Comparison of ENCODE assay signal across 3 cellular contexts in the genomic region with DNA sequence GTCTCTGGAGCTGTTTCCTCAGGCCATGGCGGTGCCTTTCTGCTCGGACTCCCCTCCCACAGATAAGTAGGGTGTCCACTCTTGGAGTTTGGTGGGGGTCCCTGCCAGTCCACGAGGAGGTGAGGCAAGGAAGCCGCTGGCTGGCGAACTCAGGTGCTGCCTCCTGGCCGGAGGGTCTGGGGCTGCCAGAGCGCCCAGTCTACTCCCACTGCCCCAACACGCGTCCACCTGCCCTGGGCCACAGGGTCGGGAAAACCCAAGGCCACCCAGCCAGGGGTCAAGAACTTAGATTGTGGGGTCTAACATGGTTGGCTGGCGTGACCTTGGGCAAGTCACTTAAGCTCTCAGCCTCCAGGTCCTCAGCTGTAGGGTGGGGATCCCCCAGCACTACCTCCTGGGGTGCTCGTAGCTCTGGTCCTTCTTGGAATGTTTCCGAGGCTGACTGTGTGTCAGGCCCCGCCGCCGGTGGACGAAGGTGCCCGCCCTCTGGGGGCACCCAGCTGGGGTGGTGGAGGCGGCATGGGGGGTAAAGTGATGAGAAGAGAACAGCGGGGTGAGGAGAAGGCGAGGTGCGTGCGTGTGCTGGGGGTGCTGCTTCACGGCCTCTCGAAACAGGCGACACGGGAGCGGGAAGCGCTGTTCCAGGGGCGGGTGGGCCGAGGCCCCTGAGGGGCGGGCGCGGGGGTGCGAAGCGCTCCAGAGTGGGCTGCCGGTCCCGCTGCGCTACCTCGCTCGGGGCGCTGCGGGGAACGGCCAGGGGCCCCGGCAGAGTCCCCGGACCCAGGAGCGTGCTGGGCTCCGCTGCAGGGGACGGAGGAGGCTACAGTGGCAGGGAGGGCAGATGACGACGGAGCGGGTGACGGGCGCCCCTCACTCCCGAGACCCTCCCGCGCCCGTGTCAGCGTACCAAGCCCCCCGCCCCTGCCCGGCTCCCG.
TF ChIP-seq lines count a peak whose summit lies in the region.

No MANE protein-coding gene starts in this region.

TF ChIP-seq in SK-N-SH, 30 proteins besides CTCF, POLR2A, EP300 and RAD21:
- TF ChIP-seq RFX5 (IDR thresholded peaks at IDR 0.05; ENCODE audit: low read length) (no peak), GATA2 (CRISPR knock-in tag; IDR thresholded peaks at IDR 0.05) (no peak), SMC3 (IDR thresholded peaks at IDR 0.05; ENCODE audit: low read depth, low read length) (no peak)
- TF ChIP-seq, protein P1, sequence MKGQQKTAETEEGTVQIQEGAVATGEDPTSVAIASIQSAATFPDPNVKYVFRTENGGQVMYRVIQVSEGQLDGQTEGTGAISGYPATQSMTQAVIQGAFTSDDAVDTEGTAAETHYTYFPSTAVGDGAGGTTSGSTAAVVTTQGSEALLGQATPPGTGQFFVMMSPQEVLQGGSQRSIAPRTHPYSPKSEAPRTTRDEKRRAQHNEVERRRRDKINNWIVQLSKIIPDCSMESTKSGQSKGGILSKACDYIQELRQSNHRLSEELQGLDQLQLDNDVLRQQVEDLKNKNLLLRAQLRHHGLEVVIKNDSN (IDR thresholded peaks at IDR 0.05; ENCODE audit: borderline replicate concordance, low read depth) = no peak
TF ChIP-seq in SK-N-SH: peak in this region for 0.

TF ChIP-seq in SK-N-SH treated with all-trans-retinoic acid at 6 μM for 48 hours, 23 proteins besides CTCF, POLR2A, EP300 and RAD21:
- no peak for TF ChIP-seq ZNF565 (CRISPR knock-in tag; conservative IDR thresholded peaks at IDR 0.05; ENCODE audit: low read depth)
- TF ChIP-seq OSR1 (CRISPR knock-in tag; IDR thresholded peaks at IDR 0.05) = no peak
- no peak for TF ChIP-seq ZNF8 (CRISPR knock-in tag; IDR thresholded peaks at IDR 0.05)
- no peak for TF ChIP-seq ZNF70 (CRISPR knock-in tag; IDR thresholded peaks at IDR 0.05)
- TF ChIP-seq ISL1 (CRISPR knock-in tag; IDR thresholded peaks at IDR 0.05) = no peak
- no peak for TF ChIP-seq GLIS3 (CRISPR knock-in tag; IDR thresholded peaks at IDR 0.05)
- no peak for TF ChIP-seq BACH2 (CRISPR knock-in tag; IDR thresholded peaks at IDR 0.05; ENCODE audit: borderline replicate concordance)
- TF ChIP-seq ESRRG (CRISPR knock-in tag; IDR thresholded peaks at IDR 0.05) = no peak
- TF ChIP-seq SNAI2 (CRISPR knock-in tag; IDR thresholded peaks at IDR 0.05) = no peak
- TF ChIP-seq ZC3H10 (CRISPR knock-in tag; IDR thresholded peaks at IDR 0.05) = no peak
- TF ChIP-seq, protein P2, sequence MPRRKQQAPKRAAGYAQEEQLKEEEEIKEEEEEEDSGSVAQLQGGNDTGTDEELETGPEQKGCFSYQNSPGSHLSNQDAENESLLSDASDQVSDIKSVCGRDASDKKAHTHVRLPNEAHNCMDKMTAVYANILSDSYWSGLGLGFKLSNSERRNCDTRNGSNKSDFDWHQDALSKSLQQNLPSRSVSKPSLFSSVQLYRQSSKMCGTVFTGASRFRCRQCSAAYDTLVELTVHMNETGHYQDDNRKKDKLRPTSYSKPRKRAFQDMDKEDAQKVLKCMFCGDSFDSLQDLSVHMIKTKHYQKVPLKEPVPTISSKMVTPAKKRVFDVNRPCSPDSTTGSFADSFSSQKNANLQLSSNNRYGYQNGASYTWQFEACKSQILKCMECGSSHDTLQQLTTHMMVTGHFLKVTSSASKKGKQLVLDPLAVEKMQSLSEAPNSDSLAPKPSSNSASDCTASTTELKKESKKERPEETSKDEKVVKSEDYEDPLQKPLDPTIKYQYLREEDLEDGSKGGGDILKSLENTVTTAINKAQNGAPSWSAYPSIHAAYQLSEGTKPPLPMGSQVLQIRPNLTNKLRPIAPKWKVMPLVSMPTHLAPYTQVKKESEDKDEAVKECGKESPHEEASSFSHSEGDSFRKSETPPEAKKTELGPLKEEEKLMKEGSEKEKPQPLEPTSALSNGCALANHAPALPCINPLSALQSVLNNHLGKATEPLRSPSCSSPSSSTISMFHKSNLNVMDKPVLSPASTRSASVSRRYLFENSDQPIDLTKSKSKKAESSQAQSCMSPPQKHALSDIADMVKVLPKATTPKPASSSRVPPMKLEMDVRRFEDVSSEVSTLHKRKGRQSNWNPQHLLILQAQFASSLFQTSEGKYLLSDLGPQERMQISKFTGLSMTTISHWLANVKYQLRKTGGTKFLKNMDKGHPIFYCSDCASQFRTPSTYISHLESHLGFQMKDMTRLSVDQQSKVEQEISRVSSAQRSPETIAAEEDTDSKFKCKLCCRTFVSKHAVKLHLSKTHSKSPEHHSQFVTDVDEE (CRISPR knock-in tag; IDR thresholded peaks at IDR 0.05) = no peak
- no peak for TF ChIP-seq RARB (CRISPR knock-in tag; IDR thresholded peaks at IDR 0.05)
- no peak for TF ChIP-seq PPARA (CRISPR knock-in tag; IDR thresholded peaks at IDR 0.05; ENCODE audit: borderline replicate concordance)
- TF ChIP-seq TCF4 (CRISPR knock-in tag; IDR thresholded peaks at IDR 0.05; ENCODE audit: borderline replicate concordance) = no peak
- TF ChIP-seq, protein P3, sequence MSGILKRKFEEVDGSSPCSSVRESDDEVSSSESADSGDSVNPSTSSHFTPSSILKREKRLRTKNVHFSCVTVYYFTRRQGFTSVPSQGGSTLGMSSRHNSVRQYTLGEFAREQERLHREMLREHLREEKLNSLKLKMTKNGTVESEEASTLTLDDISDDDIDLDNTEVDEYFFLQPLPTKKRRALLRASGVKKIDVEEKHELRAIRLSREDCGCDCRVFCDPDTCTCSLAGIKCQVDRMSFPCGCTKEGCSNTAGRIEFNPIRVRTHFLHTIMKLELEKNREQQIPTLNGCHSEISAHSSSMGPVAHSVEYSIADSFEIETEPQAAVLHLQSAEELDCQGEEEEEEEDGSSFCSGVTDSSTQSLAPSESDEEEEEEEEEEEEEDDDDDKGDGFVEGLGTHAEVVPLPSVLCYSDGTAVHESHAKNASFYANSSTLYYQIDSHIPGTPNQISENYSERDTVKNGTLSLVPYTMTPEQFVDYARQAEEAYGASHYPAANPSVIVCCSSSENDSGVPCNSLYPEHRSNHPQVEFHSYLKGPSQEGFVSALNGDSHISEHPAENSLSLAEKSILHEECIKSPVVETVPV (CRISPR knock-in tag; IDR thresholded peaks at IDR 0.05) = no peak
- TF ChIP-seq TOX (CRISPR knock-in tag; IDR thresholded peaks at IDR 0.05; ENCODE audit: borderline replicate concordance) = no peak
- no peak for TF ChIP-seq CSDC2 (CRISPR knock-in tag; IDR thresholded peaks at IDR 0.05)
TF ChIP-seq in SK-N-SH treated with all-trans-retinoic acid at 6 μM for 48 hours: peak in this region for 0.

TF ChIP-seq in H1, 55 proteins besides CTCF, POLR2A, EP300 and RAD21:
- TF ChIP-seq MAFK (IDR thresholded peaks at IDR 0.05; ENCODE audit: low read depth, low read length) = no peak
- TF ChIP-seq, protein P4, sequence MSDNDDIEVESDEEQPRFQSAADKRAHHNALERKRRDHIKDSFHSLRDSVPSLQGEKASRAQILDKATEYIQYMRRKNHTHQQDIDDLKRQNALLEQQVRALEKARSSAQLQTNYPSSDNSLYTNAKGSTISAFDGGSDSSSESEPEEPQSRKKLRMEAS (IDR thresholded peaks at IDR 0.05) = no peak
- no peak for TF ChIP-seq KDM5A (IDR thresholded peaks at IDR 0.05; ENCODE audit: low read length)
- TF ChIP-seq KDM4A (IDR thresholded peaks at IDR 0.05; ENCODE audit: low read depth, low read length, severe bottlenecking) = peak; percentile 23
- TF ChIP-seq RXRA (IDR thresholded peaks at IDR 0.05; ENCODE audit: insufficient read depth, low read depth, low read length) = no peak
